In genomic region chr19:37304190-37304883, GRCh38 we compare ENCODE assay signal across 9 cellular contexts.
DNase-seq lines count a peak whose midpoint lies in the region; ATAC-seq, FAIRE-seq and TF ChIP-seq lines count a peak whose summit lies in the region.
"Had no signal": no experiment of that assay in that cellular context is flagged by ENCODE, and none has a peak within 500 bp of the region (broad histone marks: within the 10 kb centered on the region; RNA-seq: fewer than 3 reads in every experiment).

No MANE protein-coding gene starts in this region.

- dilution Hi-C loops in keratinocyte (cut with MboI; ENCODE audit: extremely low pct_ligation_motif_present, low sequenced_read_pairs): no loop called here

- peak overlapping the region; percentile 34 for H3K4me3 ChIP-seq in brain microvascular endothelial cell (ENCODE audit: low read depth, low read length)
- H3K4me3 ChIP-seq in keratinocyte (ENCODE audit: control insufficient read depth in 2 of 3, extremely low read depth in 1 of 3, insufficient read depth in 2 of 3, low read depth in 1 of 3, low read length in 3 of 3): no peak overlapping the region

- H3K4me2 ChIP-seq in keratinocyte (ENCODE audit: control insufficient read depth, extremely low read depth, insufficient read depth, low read depth, low read length): peak overlapping the region; percentile 16

- no peak for ATAC-seq in stimulated activated effector memory CD8-positive, alpha-beta T cell treated with anti-CD3 and anti-CD28 coated beads, Interleukin-12 subunit alpha, Interleukin-12 subunit beta, amount 100 ng/mL, for 72 hours
- ATAC-seq in CD4-positive, alpha-beta T cell (ENCODE audit: poor library complexity): no peak

- TF ChIP-seq CTCF in brain microvascular endothelial cell (IDR thresholded peaks at IDR 0.05; ENCODE audit: low read depth, low read length, missing control alignments) (no peak), keratinocyte (optimal IDR thresholded peaks at IDR 0.05 in 1 of 3, IDR thresholded peaks at IDR 0.05 in 1 of 3, conservative IDR thresholded peaks at IDR 0.05 in 1 of 3; ENCODE audit: extremely low read depth in 1 of 3, insufficient read depth in 2 of 3, low read length in 3 of 3) (no peak)
- no peak for TF ChIP-seq CTCF in CD4-positive, alpha-beta T cell (IDR thresholded peaks at IDR 0.05)

- no peak overlapping the region for H3K27ac ChIP-seq in brain microvascular endothelial cell
- no peak overlapping the region for H3K27ac ChIP-seq in keratinocyte (ENCODE audit: control insufficient read depth, insufficient read depth, low read length)
- H3K27ac ChIP-seq in CD4-positive, alpha-beta T cell (ENCODE audit: low read depth, low read length): no peak overlapping the region

- DNase-seq in LHCN-M2 (ENCODE audit: low read depth): peak; percentile 42
- no peak for DNase-seq in brain microvascular endothelial cell
- DNase-seq in keratinocyte (ENCODE audit: low read depth, low spot score): no peak
- DNase-seq in stimulated activated effector memory CD8-positive, alpha-beta T cell treated with anti-CD3 and anti-CD28 coated beads, Interleukin-12 subunit alpha, Interleukin-12 subunit beta, amount 100 ng/mL, for 72 hours (ENCODE audit: low spot score in 2 of 2): no peak
- no peak for DNase-seq in activated CD4-positive, alpha-beta T cell treated with anti-CD3 and anti-CD28 coated beads, Interleukin-2, amount 10 ng/mL, durations not matched to agents 7 days and 5 days
- no peak for DNase-seq in HEK293T (ENCODE audit: extremely low spot score)
- DNase-seq in CD4-positive, alpha-beta T cell: no peak
- DNase-seq in KBM-7: no peak
- DNase-seq: NCI-H1092 had no signal

- no peak overlapping the region for H3K27ac Mint-ChIP-seq in stimulated activated effector memory CD8-positive, alpha-beta T cell treated with anti-CD3 and anti-CD28 coated beads, Interleukin-12 subunit alpha, Interleukin-12 subunit beta, amount 100 ng/mL, for 72 hours
- no peak overlapping the region for H3K27ac Mint-ChIP-seq in activated CD4-positive, alpha-beta T cell treated with anti-CD3 and anti-CD28 coated beads, Interleukin-2, amount 10 ng/mL, durations not matched to agents 7 days and 5 days
- no peak overlapping the region for H3K27ac Mint-ChIP-seq in CD4-positive, alpha-beta T cell

- no peaks in the 10 kb centered on the region for H3K36me3 Mint-ChIP-seq in stimulated activated effector memory CD8-positive, alpha-beta T cell treated with anti-CD3 and anti-CD28 coated beads, Interleukin-12 subunit alpha, Interleukin-12 subunit beta, amount 100 ng/mL, for 72 hours
- H3K36me3 Mint-ChIP-seq in activated CD4-positive, alpha-beta T cell treated with anti-CD3 and anti-CD28 coated beads, Interleukin-2, amount 10 ng/mL, durations not matched to agents 7 days and 5 days (ENCODE audit: low read depth): no peaks in the 10 kb centered on the region
- no peaks in the 10 kb centered on the region for H3K36me3 Mint-ChIP-seq in CD4-positive, alpha-beta T cell (ENCODE audit: low read depth)

- in situ Hi-C loops in brain microvascular endothelial cell (cut with HindIII; ENCODE audit: low pct_ligation_motif_present, low sequenced_read_pairs) (no loop called here), KBM-7 (cut with MboI; ENCODE audit: low pct_unique_long_range_greater_than_20kb, low sequenced_read_pairs) (no loop called here)

- H3K9me3 ChIP-seq in keratinocyte (ENCODE audit: control insufficient read depth, low read depth, low read length): peaks cover 12% of the 10 kb centered on the region
- H3K9me3 ChIP-seq in CD4-positive, alpha-beta T cell (ENCODE audit: control insufficient read depth, low read length): no peaks in the 10 kb centered on the region

- H3K4me1 Mint-ChIP-seq in stimulated activated effector memory CD8-positive, alpha-beta T cell treated with anti-CD3 and anti-CD28 coated beads, Interleukin-12 subunit alpha, Interleukin-12 subunit beta, amount 100 ng/mL, for 72 hours: no peaks in the 10 kb centered on the region
- H3K4me1 Mint-ChIP-seq in activated CD4-positive, alpha-beta T cell treated with anti-CD3 and anti-CD28 coated beads, Interleukin-2, amount 10 ng/mL, durations not matched to agents 7 days and 5 days: no peaks in the 10 kb centered on the region
- H3K4me1 Mint-ChIP-seq in CD4-positive, alpha-beta T cell (ENCODE audit: low read depth): no peaks in the 10 kb centered on the region

- H3K36me3 ChIP-seq in brain microvascular endothelial cell (replicated peaks): no peaks in the 10 kb centered on the region
- no peaks in the 10 kb centered on the region for H3K36me3 ChIP-seq in keratinocyte (ENCODE audit: control insufficient read depth in 2 of 2, extremely low read depth in 1 of 2, insufficient read depth in 2 of 2, low read length in 2 of 2)

- H3K4me1 ChIP-seq in keratinocyte (ENCODE audit: control insufficient read depth, extremely low read depth, insufficient read depth, low read length): no peaks in the 10 kb centered on the region

- no peak overlapping the region for H2AFZ ChIP-seq in keratinocyte (ENCODE audit: control insufficient read depth, low read length)

- no peaks in the 10 kb centered on the region for H3K9me1 ChIP-seq in keratinocyte (ENCODE audit: control insufficient read depth, extremely low read depth, insufficient read depth, low read length)

- POLR2A ChIA-PET in activated CD4-positive, alpha-beta T cell treated with anti-CD3 and anti-CD28 coated beads, Interleukin-2, amount 10 ng/mL, durations not matched to agents 7 days and 5 days (lab: Charles Lee): no interaction called here
- POLR2A ChIA-PET in HEK293T (lab: Yijun Ruan, JAX): no interaction called here
- POLR2A ChIA-PET in CD4-positive, alpha-beta T cell (lab: Charles Lee): no interaction called here

- no peak for FAIRE-seq in keratinocyte (lab: Jason Lieb, UNC)

- H4K20me1 ChIP-seq in keratinocyte (ENCODE audit: control insufficient read depth, extremely low read depth, insufficient read depth, low read length): no peaks in the 10 kb centered on the region

- no peaks in the 10 kb centered on the region for H3K27me3 Mint-ChIP-seq in activated CD4-positive, alpha-beta T cell treated with anti-CD3 and anti-CD28 coated beads, Interleukin-2, amount 10 ng/mL, durations not matched to agents 7 days and 5 days
- no peaks in the 10 kb centered on the region for H3K27me3 Mint-ChIP-seq in CD4-positive, alpha-beta T cell

- H3K9ac ChIP-seq in keratinocyte (ENCODE audit: control insufficient read depth, extremely low read depth, insufficient read depth, low read length): no peak overlapping the region

- H3K27me3 ChIP-seq in brain microvascular endothelial cell (replicated peaks) (no peaks in the 10 kb centered on the region), keratinocyte (ENCODE audit: control insufficient read depth, extremely low read depth, insufficient read depth, low read length) (no peaks in the 10 kb centered on the region)
- H3K27me3 ChIP-seq in CD4-positive, alpha-beta T cell (ENCODE audit: control insufficient read depth, insufficient read depth, low read length): no peaks in the 10 kb centered on the region

- intact Hi-C loops in CD4-positive, alpha-beta T cell (cut with DNase I, micrococcal nuclease): no loop called here

- H3K79me2 ChIP-seq in keratinocyte (ENCODE audit: control insufficient read depth, insufficient read depth, low read length): no peaks in the 10 kb centered on the region

- CTCF ChIA-PET in activated CD4-positive, alpha-beta T cell treated with anti-CD3 and anti-CD28 coated beads, Interleukin-2, amount 10 ng/mL, durations not matched to agents 7 days and 5 days (lab: Charles Lee): no interaction called here
- CTCF ChIA-PET in HEK293T (lab: Yijun Ruan, JAX): no interaction called here
- CTCF ChIA-PET in CD4-positive, alpha-beta T cell (lab: Charles Lee): no interaction called here

- H3K9me3 Mint-ChIP-seq in stimulated activated effector memory CD8-positive, alpha-beta T cell treated with anti-CD3 and anti-CD28 coated beads, Interleukin-12 subunit alpha, Interleukin-12 subunit beta, amount 100 ng/mL, for 72 hours: peaks cover 8% of the 10 kb centered on the region
- H3K9me3 Mint-ChIP-seq in activated CD4-positive, alpha-beta T cell treated with anti-CD3 and anti-CD28 coated beads, Interleukin-2, amount 10 ng/mL, durations not matched to agents 7 days and 5 days: peaks cover 12% of the 10 kb centered on the region
- H3K9me3 Mint-ChIP-seq in CD4-positive, alpha-beta T cell: no peaks in the 10 kb centered on the region

- H3K4me3 Mint-ChIP-seq in stimulated activated effector memory CD8-positive, alpha-beta T cell treated with anti-CD3 and anti-CD28 coated beads, Interleukin-12 subunit alpha, Interleukin-12 subunit beta, amount 100 ng/mL, for 72 hours: peak overlapping the region; percentile 31
- no peak overlapping the region for H3K4me3 Mint-ChIP-seq in activated CD4-positive, alpha-beta T cell treated with anti-CD3 and anti-CD28 coated beads, Interleukin-2, amount 10 ng/mL, durations not matched to agents 7 days and 5 days
- H3K4me3 Mint-ChIP-seq in CD4-positive, alpha-beta T cell: no peak overlapping the region

TF ChIP-seq in HEK293T, 16 proteins besides CTCF, POLR2A, EP300 and RAD21:
- no peak for TF ChIP-seq ELF4 (IDR thresholded peaks at IDR 0.05)
- no peak for TF ChIP-seq HDGF (IDR thresholded peaks at IDR 0.05; ENCODE audit: borderline replicate concordance)
- TF ChIP-seq L3MBTL2 (conservative IDR thresholded peaks at IDR 0.05): no peak
- no peak for TF ChIP-seq SP1 (IDR thresholded peaks at IDR 0.05)
- TF ChIP-seq NFRKB (IDR thresholded peaks at IDR 0.05): no peak
- no peak for TF ChIP-seq LEF1 (IDR thresholded peaks at IDR 0.05; ENCODE audit: borderline replicate concordance)
- TF ChIP-seq TARDBP (IDR thresholded peaks at IDR 0.05): no peak
- no peak for TF ChIP-seq BHLHE40 (IDR thresholded peaks at IDR 0.05; ENCODE audit: borderline replicate concordance)
- TF ChIP-seq ARNT (IDR thresholded peaks at IDR 0.05): no peak
- TF ChIP-seq FOXA1 (IDR thresholded peaks at IDR 0.05): no peak
- TF ChIP-seq FOXK2 (IDR thresholded peaks at IDR 0.05): no peak
- no peak for TF ChIP-seq ZNF384 (IDR thresholded peaks at IDR 0.05)
- no peak for TF ChIP-seq CTBP1 (IDR thresholded peaks at IDR 0.05; ENCODE audit: borderline replicate concordance)
- TF ChIP-seq SUZ12 (IDR thresholded peaks at IDR 0.05): no peak
- TF ChIP-seq FOXM1 (IDR thresholded peaks at IDR 0.05; ENCODE audit: borderline replicate concordance): no peak
- TF ChIP-seq, protein P1, sequence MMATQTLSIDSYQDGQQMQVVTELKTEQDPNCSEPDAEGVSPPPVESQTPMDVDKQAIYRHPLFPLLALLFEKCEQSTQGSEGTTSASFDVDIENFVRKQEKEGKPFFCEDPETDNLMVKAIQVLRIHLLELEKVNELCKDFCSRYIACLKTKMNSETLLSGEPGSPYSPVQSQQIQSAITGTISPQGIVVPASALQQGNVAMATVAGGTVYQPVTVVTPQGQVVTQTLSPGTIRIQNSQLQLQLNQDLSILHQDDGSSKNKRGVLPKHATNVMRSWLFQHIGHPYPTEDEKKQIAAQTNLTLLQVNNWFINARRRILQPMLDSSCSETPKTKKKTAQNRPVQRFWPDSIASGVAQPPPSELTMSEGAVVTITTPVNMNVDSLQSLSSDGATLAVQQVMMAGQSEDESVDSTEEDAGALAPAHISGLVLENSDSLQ (IDR thresholded peaks at IDR 0.05): no peak
